Comparison of ENCODE assay signal across 12 cellular contexts in the genomic region with DNA sequence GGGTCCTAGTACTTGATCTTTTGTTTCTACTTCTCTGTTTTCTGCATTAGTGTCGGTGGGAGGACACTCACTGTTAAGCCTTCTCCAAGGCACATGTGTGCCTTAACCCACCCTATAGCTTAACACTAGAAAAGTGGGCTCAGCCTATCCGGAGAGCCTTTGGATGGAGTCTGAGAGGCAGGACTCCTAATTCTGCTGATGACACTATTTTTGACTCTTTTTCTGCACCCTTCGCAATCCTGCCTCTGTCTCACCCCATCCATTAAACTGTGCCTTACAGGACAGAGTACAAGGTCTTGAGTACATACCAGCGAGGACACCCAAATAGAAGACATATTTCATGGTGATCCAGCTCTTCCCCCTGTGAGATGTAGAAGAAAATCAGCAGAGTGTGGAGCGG. TPM values are rescaled to one million over a fixed set of nuclear protein-coding genes. Genes with fewer than 3 reads are reported as not detected.
"Had no signal": no experiment of that assay in that cellular context is flagged by ENCODE, and none has a peak within 500 bp of the region (broad histone marks: within the 10 kb centered on the region; RNA-seq: fewer than 3 reads in every experiment).

No MANE protein-coding gene starts in this region.

- H3K4me2 ChIP-seq: KMS-11 had no signal

- H3K36me3 ChIP-seq: HAP-1 had no signal

- H3K4me3 Mint-ChIP-seq: HFFc6 had no signal

- H3K27ac Mint-ChIP-seq: HFFc6 had no signal

- H3K9me3 ChIP-seq: HAP-1 had no signal

- ATAC-seq: HCT116 had no signal

- H3K27ac ChIP-seq: GM23248, KMS-11 had no signal

- FAIRE-seq: HTR-8/SVneo had no signal

- H3K4me1 ChIP-seq: HAP-1 had no signal

- H3K4me3 ChIP-seq: GM23248, HAP-1 had no signal

- DNase-seq: GM23248, GOT3, H7, HFFc6, IMR-90, KBM-7 had no signal

RNA-seq across cellular contexts. Expression of gene PRSS37, which starts 0.6 kb away (rescaled TPM):
- total RNA-seq: GM23248, H4, H7, HFFc6, HT-29, IMR-90 had no signal
- polyA plus RNA-seq: GM23248, IMR-90 had no signal

RNA-seq across cellular contexts. Expression of gene TAS2R5, which starts 50.7 kb away (rescaled TPM):
- total RNA-seq: GM23248, H4 had no signal
